16 cellular contexts compared by ENCODE assay signal in genomic region chr22:25900880-25901279, GRCh38.
A peak's percentile ranks its signal among the peaks of the same experiment; 100 is the strongest.
DNase-seq lines count a peak whose midpoint lies in the region; ATAC-seq lines count a peak whose summit lies in the region.
"Had no signal": no experiment of that assay in that cellular context is flagged by ENCODE, and none has a peak within 500 bp of the region (broad histone marks: within the 10 kb centered on the region; RNA-seq: fewer than 3 reads in every experiment).

No MANE protein-coding gene starts in this region.

- H3K4me3 ChIP-seq in right cardiac atrium (ENCODE audit: low read length): no peak overlapping the region
- H3K4me3 ChIP-seq: lower lobe of right lung, SK-N-MC had no signal

- intact Hi-C loops in right cardiac atrium (cut with DNase I): no loop called here

- no peaks in the 10 kb centered on the region for H3K9me3 ChIP-seq in right cardiac atrium (ENCODE audit: control insufficient read depth, low read length)
- H3K9me3 ChIP-seq: lower lobe of right lung had no signal

- peak; percentile 13 to 56 for ATAC-seq in right cardiac atrium
- ATAC-seq in HG03175 (IDR thresholded peaks at IDR 0.05; ENCODE audit: unreplicated experiment): no peak
- ATAC-seq: lower lobe of right lung had no signal

- no peaks in the 10 kb centered on the region for H3K27me3 ChIP-seq in right cardiac atrium (ENCODE audit: control insufficient read depth, insufficient read depth)

- 59% methylated on average over 4 of the region's 4 CpGs for WGBS in right cardiac atrium

- H3K27ac ChIP-seq in right cardiac atrium (ENCODE audit: low read length): no peak overlapping the region
- H3K27ac ChIP-seq: lower lobe of right lung, SK-N-MC had no signal

- H3K4me1 ChIP-seq in right cardiac atrium (ENCODE audit: control insufficient read depth, insufficient read depth, low read length): no peaks in the 10 kb centered on the region
- H3K4me1 ChIP-seq: lower lobe of right lung had no signal

- peak; percentile 24 for DNase-seq in NCI-H2029 (lab: John Stamatoyannopoulos, UW)
- no peak for DNase-seq in NCI-H2029 treated with DMSO at 0.1 percent for 48 hours (lab: John Stamatoyannopoulos, UW)
- DNase-seq in NCI-H446 treated with DMSO at 0.1 percent for 48 hours (lab: John Stamatoyannopoulos, UW): peak; percentile 40
- no peak for DNase-seq in right cardiac atrium
- peak; percentile 85 for DNase-seq in putamen (ENCODE audit: low spot score)
- no peak for DNase-seq in T-helper 9 cell
- DNase-seq in NCI-H2107 (lab: John Stamatoyannopoulos, UW): no peak
- DNase-seq: activated CD4-positive, alpha-beta T cell treated with anti-CD3 and anti-CD28 coated beads, Interleukin-2, amount 10 ng/mL, durations not matched to agents 7 days and 5 days; activated naive CD8-positive, alpha-beta T cell treated with anti-CD3 and anti-CD28 coated beads, Interleukin-2, amount 10 ng/mL, durations not matched to agents 7 days and 5 days; CD4-positive, CD25-positive, alpha-beta regulatory T cell; effector memory CD4-positive, alpha-beta T cell; lower lobe of right lung; NCI-H2081 treated with DMSO at 0.1 percent for 48 hours; trophoblast cell had no signal

Comparison
In these comparisons a context has a peak if more than half of its experiments do, and no peak if none do; other contexts are left out.
1. DNase-seq: peak in NCI-H2029 (single experiment), NCI-H446 treated with DMSO at 0.1 percent for 48 hours (single experiment) and putamen (single experiment); none in NCI-H2029 treated with DMSO at 0.1 percent for 48 hours (single experiment), right cardiac atrium (0 of 3), T-helper 9 cell (single experiment) and NCI-H2107 (single experiment).